In genomic region chr16:30834130-30834740, GRCh38 we compare ENCODE assay signal across 26 cellular contexts.
"Had no signal": no experiment of that assay in that cellular context is flagged by ENCODE, and none has a peak within 500 bp of the region (broad histone marks: within the 10 kb centered on the region; RNA-seq: fewer than 3 reads in every experiment).

No MANE protein-coding gene starts in this region.

- H3K27me3 ChIP-seq: body of pancreas had no signal

- H3K4me3 ChIP-seq: body of pancreas had no signal

- DNase-seq: activated B cell treated with CpG ODN at 0.5 μM for 24 hours; activated CD4-positive, alpha-beta T cell treated with anti-CD3 and anti-CD28 coated beads for 48 hours; activated CD4-positive, alpha-beta T cell treated with anti-CD3 and anti-CD28 coated beads, Interleukin-2, amount 50 U/mL, for 1 hour; activated CD4-positive, alpha-beta T cell treated with anti-CD3 and anti-CD28 coated beads, Interleukin-2, amount 50 U/mL, for 48 hours; activated CD8-positive, alpha-beta memory T cell treated with anti-CD3 and anti-CD28 coated beads for 24 hours; activated CD8-positive, alpha-beta T cell treated with anti-CD3 and anti-CD28 coated beads for 36 hours; activated effector memory CD4-positive, alpha-beta T cell treated with Interleukin-2 at 50 U/mL for 16 hours; activated gamma-delta T cell treated with Interleukin-2 at 50 U/mL for 16 hours; activated naive CD4-positive, alpha-beta T cell treated with anti-CD3 and anti-CD28 coated beads, Interleukin-2, amount 50 U/mL, for 16 hours; activated naive CD4-positive, alpha-beta T cell treated with Interleukin-2 at 50 U/mL for 16 hours; activated T-cell treated with anti-CD3 and anti-CD28 coated beads, Interleukin-2, amount 50 U/mL, for 4 hours; amniotic stem cell; anterior cingulate cortex; body of pancreas; cortex of kidney; dermis blood vessel endothelial cell; effector CD4-positive, alpha-beta T cell; effector memory CD8-positive, alpha-beta T cell; erythroblast; foreskin fibroblast; T-helper 1 cell; T-helper 17 cell; T1000; WERI-Rb-1 had no signal

- H3K36me3 ChIP-seq: WERI-Rb-1 had no signal

- ATAC-seq: activated CD4-positive, CD25-positive, alpha-beta regulatory T cell treated with anti-CD3 and anti-CD28 coated beads, Interleukin-2, amount 50 U/mL, for 24 hours; activated CD8-positive, alpha-beta T cell treated with anti-CD3 and anti-CD28 coated beads for 36 hours; activated T-cell treated with anti-CD3 and anti-CD28 coated beads, Interleukin-2, amount 50 U/mL, for 4 hours; activated T-helper 17 cell treated with anti-CD3 and anti-CD28 coated beads, Interleukin-2, amount 50 U/mL, for 72 hours; body of pancreas; effector memory CD8-positive, alpha-beta T cell; T-helper 17 cell had no signal

- H3K9me3 ChIP-seq: body of pancreas had no signal

- H3K27ac ChIP-seq: body of pancreas, WERI-Rb-1 had no signal
